ENCODE assay signal across 9 cellular contexts in the genomic region with DNA sequence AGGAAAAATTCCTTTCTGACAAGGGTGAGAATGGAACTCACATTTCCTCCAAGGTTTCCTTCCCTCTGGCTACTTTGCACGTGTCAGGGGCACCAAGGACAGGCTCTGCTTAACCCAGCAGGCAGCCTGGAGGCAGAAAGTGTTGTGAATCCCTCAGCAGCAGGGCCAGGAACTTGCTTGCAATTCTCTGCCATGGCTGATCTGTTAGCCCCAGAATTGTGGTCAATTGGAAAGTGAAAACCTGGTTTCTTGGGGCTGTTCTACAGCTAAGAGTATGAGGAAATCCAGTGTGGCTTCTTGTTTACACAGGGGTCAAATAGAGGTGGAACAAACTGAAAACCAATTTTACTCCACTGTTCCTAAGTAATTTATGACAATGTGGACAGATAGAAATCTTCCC. TPM values are rescaled to one million over a fixed set of nuclear protein-coding genes. Genes with fewer than 3 reads are reported as not detected.
DNase-seq lines count a peak whose midpoint lies in the region; ATAC-seq, FAIRE-seq and TF ChIP-seq lines count a peak whose summit lies in the region.
"Had no signal": no experiment of that assay in that cellular context is flagged by ENCODE, and none has a peak within 500 bp of the region (broad histone marks: within the 10 kb centered on the region; RNA-seq: fewer than 3 reads in every experiment).

No MANE protein-coding gene starts in this region.

- BruUV-seq in GM12878 (replicated peaks; lab: Mats Ljungman, UMichigan), result no TSS peak

- TF ChIP-seq CTCF in GM12878 (IDR thresholded peaks at IDR 0.05 in 2 of 3, conservative IDR thresholded peaks at IDR 0.05 in 1 of 3; ENCODE audit: control insufficient read depth in 2 of 3, extremely low read depth in 1 of 3, insufficient read depth in 1 of 3, low read depth in 3 of 3, low read length in 3 of 3) (no peak), vagina (IDR thresholded peaks at IDR 0.05) (no peak)

- ATAC-seq in GM21360 (IDR thresholded peaks at IDR 0.05; ENCODE audit: unreplicated experiment) (peak; percentile 96), HG03280 (IDR thresholded peaks at IDR 0.05; ENCODE audit: unreplicated experiment) (peak; percentile 79), GM12878 (peak; percentile 86), HG02840 (IDR thresholded peaks at IDR 0.05; ENCODE audit: low FRiP score, unreplicated experiment) (no peak), Right ventricle myocardium inferior (no peak)

- no peak for TF ChIP-seq RAD21 in GM12878 (IDR thresholded peaks at IDR 0.05; ENCODE audit: insufficient read depth, low read depth, low read length)

- H3K9me3 ChIP-seq in GM12878 (replicated peaks; ENCODE audit: control insufficient read depth, insufficient read depth, low read length) (no peaks in the 10 kb centered on the region), vagina (no peaks in the 10 kb centered on the region)

- H3K79me2 ChIP-seq in GM12878 (ENCODE audit: control insufficient read depth, insufficient read depth, low read length), result no peaks in the 10 kb centered on the region

- intact Hi-C loops in GM12878 (cut with micrococcal nuclease; ENCODE audit: unreplicated experiment), result no loop called here
- intact Hi-C loops in vagina (cut with DNase I), result no loop called here
- intact Hi-C loops in Right ventricle myocardium inferior (cut with DNase I), result no loop called here

- H3K4me3 ChIP-seq in GM12878, result no peak overlapping the region
- H3K4me3 ChIP-seq in vagina, result no peak overlapping the region

- POLR2A ChIA-PET in GM12878 (lab: Charles Lee), result no interaction called here

- peak; percentile 2 for DNase-seq in GF-D8 (lab: John Stamatoyannopoulos, UW)
- DNase-seq in GM12878 (ENCODE audit: low read depth, low spot score), result peak; percentile 26
- no peak for DNase-seq in vagina (ENCODE audit: extremely low spot score in 2 of 2)
- no peak for DNase-seq in NCI-H1417 (lab: John Stamatoyannopoulos, UW)
- no peak for DNase-seq in Right ventricle myocardium inferior (ENCODE audit: missing footprints)
- DNase-seq: activated CD4-positive, alpha-beta T cell treated with anti-CD3 and anti-CD28 coated beads, Interleukin-2, amount 50 U/mL, for 1 hour had no signal

- in situ Hi-C loops in GM12878 (cut with MboI), result no loop called here

- H2AFZ ChIP-seq in GM12878 (ENCODE audit: control insufficient read depth, low read depth, low read length), result no peak overlapping the region

- no peaks in the 10 kb centered on the region for H4K20me1 ChIP-seq in GM12878 (ENCODE audit: control insufficient read depth, insufficient read depth)

- H3K4me1 ChIP-seq in GM12878 (ENCODE audit: control insufficient read depth, insufficient read depth, low read length) (no peaks in the 10 kb centered on the region), vagina (no peaks in the 10 kb centered on the region)

- H3K27ac ChIP-seq in GM12878 (ENCODE audit: control insufficient read depth, insufficient read depth), result no peak overlapping the region
- no peak overlapping the region for H3K27ac ChIP-seq in vagina

- FAIRE-seq in GM12878 (lab: Jason Lieb, UNC), result no peak

- TF ChIP-seq EP300 in GM12878 (IDR thresholded peaks at IDR 0.05; ENCODE audit: borderline replicate concordance in 1 of 2, control insufficient read depth in 1 of 2, low read depth in 2 of 2, low read length in 2 of 2), result no peak

- H3K4me2 ChIP-seq in GM12878 (ENCODE audit: control insufficient read depth, insufficient read depth), result no peak overlapping the region

- no peaks in the 10 kb centered on the region for H3K36me3 ChIP-seq in GM12878 (ENCODE audit: control insufficient read depth in 2 of 2, insufficient read depth in 2 of 2, low read length in 1 of 2)
- no peaks in the 10 kb centered on the region for H3K36me3 ChIP-seq in vagina

- CTCF ChIA-PET in GM12878 (lab: Yijun Ruan, JAX), result interaction anchor here (1.1 to 2.6 kb wide), 3 partner anchors 24 to 388 kb away, joined by 3 to 21 read pairs (median 4); no protein-coding TSS in a partner anchor

- no peak for TF ChIP-seq POLR2A in GM12878 (IDR thresholded peaks at IDR 0.05; ENCODE audit: low read depth, low read length)
- no peak for TF ChIP-seq POLR2A in vagina (IDR thresholded peaks at IDR 0.05)

- no peak overlapping the region for H3K9ac ChIP-seq in GM12878 (ENCODE audit: control insufficient read depth, insufficient read depth, low read length)

- RAD21 ChIA-PET in GM12878 (lab: Charles Lee; ENCODE audit: unreplicated experiment), result interaction anchor here (0.8 kb wide), 1 partner anchor 91 kb away, joined by 3 read pairs; no protein-coding TSS in a partner anchor

- H3K27me3 ChIP-seq in GM12878 (replicated peaks in 1 of 2; ENCODE audit: control insufficient read depth in 2 of 2, insufficient read depth in 2 of 2, low read length in 1 of 2) (no peaks in the 10 kb centered on the region; a peak in 1 of 4 replicates), vagina (no peaks in the 10 kb centered on the region)

- SMC1A ChIA-PET in GM12878 (lab: Charles Lee; ENCODE audit: uncharacterized antibody, unreplicated experiment), result interaction anchor here (1.0 to 1.6 kb wide), 2 partner anchors 81 to 388 kb away, joined by 3 to 5 read pairs; no protein-coding TSS in a partner anchor

- WGBS in GM12878 (ENCODE audit: insufficient coverage, insufficient replicate concordance, low lambda C conversion rate, missing lambda C conversion rate), result 0% methylated on average over 1 of the region's 1 CpG

TF ChIP-seq in GM12878, 131 proteins besides CTCF, POLR2A, EP300 and RAD21:
- peak; percentile 89 for TF ChIP-seq RUNX3 (IDR thresholded peaks at IDR 0.05; ENCODE audit: low read length)
- TF ChIP-seq TCF3 (IDR thresholded peaks at IDR 0.05; ENCODE audit: borderline replicate concordance, insufficient read depth, low read depth, low read length), result no peak
- peak in 1 of 2 experiments; percentile 21; a peak in 1 of 4 replicates for TF ChIP-seq BHLHE40 (IDR thresholded peaks at IDR 0.05; ENCODE audit: borderline replicate concordance in 1 of 2, low read depth in 2 of 2, low read length in 1 of 2)
- no peak for TF ChIP-seq POLR2AphosphoS5 (IDR thresholded peaks at IDR 0.05; ENCODE audit: low read length)
- TF ChIP-seq, protein P1, sequence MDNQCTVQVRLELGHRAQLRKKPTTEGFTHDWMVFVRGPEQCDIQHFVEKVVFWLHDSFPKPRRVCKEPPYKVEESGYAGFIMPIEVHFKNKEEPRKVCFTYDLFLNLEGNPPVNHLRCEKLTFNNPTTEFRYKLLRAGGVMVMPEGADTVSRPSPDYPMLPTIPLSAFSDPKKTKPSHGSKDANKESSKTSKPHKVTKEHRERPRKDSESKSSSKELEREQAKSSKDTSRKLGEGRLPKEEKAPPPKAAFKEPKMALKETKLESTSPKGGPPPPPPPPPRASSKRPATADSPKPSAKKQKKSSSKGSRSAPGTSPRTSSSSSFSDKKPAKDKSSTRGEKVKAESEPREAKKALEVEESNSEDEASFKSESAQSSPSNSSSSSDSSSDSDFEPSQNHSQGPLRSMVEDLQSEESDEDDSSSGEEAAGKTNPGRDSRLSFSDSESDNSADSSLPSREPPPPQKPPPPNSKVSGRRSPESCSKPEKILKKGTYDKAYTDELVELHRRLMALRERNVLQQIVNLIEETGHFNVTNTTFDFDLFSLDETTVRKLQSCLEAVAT (IDR thresholded peaks at IDR 0.05), result no peak
- TF ChIP-seq IKZF1 (conservative IDR thresholded peaks at IDR 0.05), result peak; percentile 31
- peak; percentile 35 to 61; a peak in 2 of 4 replicates for TF ChIP-seq IKZF2 (IDR thresholded peaks at IDR 0.05)
- TF ChIP-seq EED (IDR thresholded peaks at IDR 0.05; ENCODE audit: low read depth), result 0 out of 2 replicates have a peak, but pooled peaks have one; percentile 19
- TF ChIP-seq MTA2 (IDR thresholded peaks at IDR 0.05; ENCODE audit: low read depth), result peak; percentile 25; the same call in 1 of the 2 replicates
- TF ChIP-seq, protein P2, sequence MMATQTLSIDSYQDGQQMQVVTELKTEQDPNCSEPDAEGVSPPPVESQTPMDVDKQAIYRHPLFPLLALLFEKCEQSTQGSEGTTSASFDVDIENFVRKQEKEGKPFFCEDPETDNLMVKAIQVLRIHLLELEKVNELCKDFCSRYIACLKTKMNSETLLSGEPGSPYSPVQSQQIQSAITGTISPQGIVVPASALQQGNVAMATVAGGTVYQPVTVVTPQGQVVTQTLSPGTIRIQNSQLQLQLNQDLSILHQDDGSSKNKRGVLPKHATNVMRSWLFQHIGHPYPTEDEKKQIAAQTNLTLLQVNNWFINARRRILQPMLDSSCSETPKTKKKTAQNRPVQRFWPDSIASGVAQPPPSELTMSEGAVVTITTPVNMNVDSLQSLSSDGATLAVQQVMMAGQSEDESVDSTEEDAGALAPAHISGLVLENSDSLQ (IDR thresholded peaks at IDR 0.05), result no peak

RNA-seq across cellular contexts. Expression of a gene that starts 38.3 kb away (rescaled TPM):
- 125 and 128 TPM in 2 replicates for total RNA-seq in GM12878 (2013; cell fraction: nucleolus; rRNA removed)
- total RNA-seq in GM12878 (2014; rRNA removed) (33.4 and 41.1 TPM in 2 replicates), GM12878 (2014; rRNA removed; fragmentation: Illumina TruSeq; extraction: Trizol) (41.4 and 42.9 TPM in 2 replicates), GM12878 (2021) (20.8 and 21.3 TPM in 2 replicates), vagina (12.8 TPM), Right ventricle myocardium inferior (4.8 TPM)
- polyA plus RNA-seq in GM12878 (2011; ENCODE audit: low read depth), result 5.5 TPM
- polyA plus RNA-seq in GM12878 (2011; rRNA removed) (23.2 and 36.2 TPM in 2 replicates), GM12878 (2014; fragmentation: Illumina TruSeq; extraction: Trizol) (24.7 and 31.3 TPM in 2 replicates), GM12878 (2014; fragmentation: Nextera tagmentation; extraction: Ambion mirVana) (1 to 10 TPM; 5.6 to 6.0 TPM), GM12878 (2014; rRNA removed) (14.5 and 15.2 TPM in 2 replicates), GM12878 (2016; fragmentation: Nextera tagmentation; extraction: Ambion mirVana) (1 to 10 TPM; 7.4 to 7.8 TPM)
- 8.0 and 8.6 TPM in 2 replicates for polyA plus RNA-seq in GM12878 (2011; cell fraction: cytosol; rRNA removed)
- 30.4 and 32.9 TPM in 2 replicates for polyA plus RNA-seq in GM12878 (2011; cell fraction: nucleus; rRNA removed)
- polyA plus RNA-seq in GM12878 (2012), result 6.9 and 10.2 TPM in 2 replicates
- 36.9 and 49.2 TPM in 2 replicates for polyA minus RNA-seq in GM12878 (2011; rRNA and poly(A)+ RNA removed)
- polyA minus RNA-seq in GM12878 (2011; cell fraction: cytosol; rRNA and poly(A)+ RNA removed), result 17.4 and 24.0 TPM in 2 replicates
- 57.8 and 80.4 TPM in 2 replicates for polyA minus RNA-seq in GM12878 (2011; cell fraction: nucleus; rRNA and poly(A)+ RNA removed)

Comparison
In these comparisons a context has a peak if more than half of its experiments do, and no peak if none do; other contexts are left out.
1. DNase-seq: peak in GF-D8 (single experiment) and GM12878 (single experiment); none in vagina (0 of 2), NCI-H1417 (0 of 3) and Right ventricle myocardium inferior (single experiment).
2. ATAC-seq: peak in GM21360 (single experiment), HG03280 (single experiment) and GM12878 (single experiment); none in HG02840 (single experiment) and Right ventricle myocardium inferior (single experiment).